ENCODE assay signal across 15 cellular contexts in the genomic region with DNA sequence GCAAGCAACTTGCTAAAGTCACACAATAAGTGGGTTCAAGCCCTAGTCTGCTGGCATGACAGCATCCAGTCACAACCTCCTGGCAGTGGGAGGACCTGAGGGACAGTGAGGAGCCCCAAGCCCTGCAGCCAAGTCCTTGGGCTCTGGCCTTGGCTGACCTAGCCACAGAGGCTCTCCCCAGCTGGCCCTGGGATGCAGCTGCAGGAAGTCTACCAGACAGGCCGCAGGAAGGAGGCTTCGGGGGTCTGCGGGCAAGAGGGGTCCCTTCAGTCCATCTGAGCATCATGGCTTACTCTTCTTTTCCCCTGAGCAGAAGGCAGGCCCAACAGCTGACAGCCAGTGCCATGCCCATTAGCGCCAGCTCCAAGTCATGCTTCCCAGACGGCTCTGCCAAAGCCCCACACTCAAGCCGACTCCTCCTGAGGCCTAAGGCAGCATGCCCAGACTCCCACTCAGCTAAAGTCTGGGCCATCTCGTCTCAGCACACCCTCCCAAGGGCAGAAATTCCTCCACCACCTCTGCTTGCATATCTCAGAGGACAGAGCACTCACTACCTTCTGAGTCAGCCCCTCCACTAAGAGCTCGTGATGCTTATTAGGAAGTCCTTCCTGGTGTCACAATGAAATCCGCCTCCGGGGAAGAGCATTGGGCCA. TPM values are rescaled to one million over a fixed set of nuclear protein-coding genes. Genes with fewer than 3 reads are reported as not detected.
A peak's percentile ranks its signal among the peaks of the same experiment; 100 is the strongest.
DNase-seq lines count a peak whose midpoint lies in the region; ATAC-seq and TF ChIP-seq lines count a peak whose summit lies in the region.
"Had no signal": no experiment of that assay in that cellular context is flagged by ENCODE, and none has a peak within 500 bp of the region (broad histone marks: within the 10 kb centered on the region; RNA-seq: fewer than 3 reads in every experiment).

No MANE protein-coding gene starts in this region.

- intact Hi-C loops in CD14-positive monocyte (cut with micrococcal nuclease) (no loop called here), left cardiac atrium (cut with DNase I) (no loop called here), sciatic nerve (cut with DNase I) (no loop called here), Caco-2 (cut with micrococcal nuclease; ENCODE audit: unreplicated experiment) (loop anchor here (5.0 kb wide), 1 partner anchor 60 kb away; no protein-coding TSS in a partner anchor)

- H3K4me1 Mint-ChIP-seq in CD14-positive monocyte (no peaks in the 10 kb centered on the region), Caco-2 (ENCODE audit: low read depth, unreplicated experiment) (peaks cover 6% of the 10 kb centered on the region)
- no peaks in the 10 kb centered on the region for H3K4me1 Mint-ChIP-seq in T-helper 2 cell treated with Interferon-gamma antibody and Interleukin-4, amounts not matched to agents 5 μg/mL and 100 μg/mL, for 36 hours (ENCODE audit: low read depth)
- H3K4me1 Mint-ChIP-seq: activated CD4-positive, alpha-beta memory T cell treated with anti-CD3 and anti-CD28 coated beads, Interleukin-2, amount 10 ng/mL, durations not matched to agents 7 days and 5 days; CD4-positive, CD25-positive, alpha-beta regulatory T cell had no signal

- H3K4me3 ChIP-seq in SJCRH30 (no peak overlapping the region), Caco-2 (ENCODE audit: low read depth, low read length) (no peak overlapping the region)

- in situ Hi-C loops in G401 (cut with HindIII; ENCODE audit: low sequenced_read_pairs): no loop called here

- no peaks in the 10 kb centered on the region for H3K36me3 ChIP-seq in SJCRH30
- no peaks in the 10 kb centered on the region for H3K36me3 ChIP-seq in Caco-2 (ENCODE audit: control insufficient read depth, insufficient read depth, low read length)

- peaks cover 38% of the 10 kb centered on the region for H3K4me1 ChIP-seq in SJCRH30
- H3K4me1 ChIP-seq in Caco-2: peaks cover 21% of the 10 kb centered on the region

- H3K27me3 Mint-ChIP-seq in CD14-positive monocyte (ENCODE audit: low read depth in 3 of 3) (peaks cover 3 to 9% (median 5%) of the 10 kb centered on the region in 3 donors), Caco-2 (ENCODE audit: insufficient read depth, unreplicated experiment) (no peaks in the 10 kb centered on the region)
- peaks cover 3% of the 10 kb centered on the region for H3K27me3 Mint-ChIP-seq in T-helper 2 cell treated with Interferon-gamma antibody and Interleukin-4, amounts not matched to agents 5 μg/mL and 100 μg/mL, for 36 hours (ENCODE audit: low read depth)
- H3K27me3 Mint-ChIP-seq: activated CD4-positive, alpha-beta memory T cell treated with anti-CD3 and anti-CD28 coated beads, Interleukin-2, amount 10 ng/mL, durations not matched to agents 7 days and 5 days; CD4-positive, CD25-positive, alpha-beta regulatory T cell had no signal

- H3K4me3 Mint-ChIP-seq in CD14-positive monocyte (no peak overlapping the region), Caco-2 (ENCODE audit: unreplicated experiment) (no peak overlapping the region)
- no peak overlapping the region for H3K4me3 Mint-ChIP-seq in T-helper 2 cell treated with Interferon-gamma antibody and Interleukin-4, amounts not matched to agents 5 μg/mL and 100 μg/mL, for 36 hours
- H3K4me3 Mint-ChIP-seq: activated CD4-positive, alpha-beta memory T cell treated with anti-CD3 and anti-CD28 coated beads, Interleukin-2, amount 10 ng/mL, durations not matched to agents 7 days and 5 days; CD4-positive, CD25-positive, alpha-beta regulatory T cell; nephron progenitor cell had no signal

- no peaks in the 10 kb centered on the region for H3K9me3 Mint-ChIP-seq in CD14-positive monocyte
- no peaks in the 10 kb centered on the region for H3K9me3 Mint-ChIP-seq in Caco-2 (ENCODE audit: unreplicated experiment)
- H3K9me3 Mint-ChIP-seq in T-helper 2 cell treated with Interferon-gamma antibody and Interleukin-4, amounts not matched to agents 5 μg/mL and 100 μg/mL, for 36 hours: no peaks in the 10 kb centered on the region
- H3K9me3 Mint-ChIP-seq: activated CD4-positive, alpha-beta memory T cell treated with anti-CD3 and anti-CD28 coated beads, Interleukin-2, amount 10 ng/mL, durations not matched to agents 7 days and 5 days; nephron progenitor cell had no signal

- no peaks in the 10 kb centered on the region for H3K36me3 Mint-ChIP-seq in CD14-positive monocyte
- no peaks in the 10 kb centered on the region for H3K36me3 Mint-ChIP-seq in Caco-2 (ENCODE audit: insufficient read depth, unreplicated experiment)
- H3K36me3 Mint-ChIP-seq in T-helper 2 cell treated with Interferon-gamma antibody and Interleukin-4, amounts not matched to agents 5 μg/mL and 100 μg/mL, for 36 hours (ENCODE audit: low read depth): no peaks in the 10 kb centered on the region
- H3K36me3 Mint-ChIP-seq: CD4-positive, CD25-positive, alpha-beta regulatory T cell had no signal

- TF ChIP-seq CTCF in CD14-positive monocyte (IDR thresholded peaks at IDR 0.05) (no peak), Caco-2 (IDR thresholded peaks at IDR 0.05; ENCODE audit: insufficient read depth in 1 of 2, low read depth in 1 of 2, low read length in 1 of 2, severe bottlenecking in 1 of 2, unreplicated experiment in 1 of 2) (no peak)

- DNase-seq in CD14-positive monocyte (ENCODE audit: low spot score) (peak; percentile 30), SJCRH30 (peak; percentile 60 to 70), left cardiac atrium (peak; percentile 57), sciatic nerve (ENCODE audit: low spot score) (no peak), Caco-2 (no peak), NCI-H774 (lab: John Stamatoyannopoulos, UW) (no peak), G401 (ENCODE audit: low spot score) (no peak)
- no peak for DNase-seq in T-helper 2 cell treated with Interferon-gamma antibody and Interleukin-4, amounts not matched to agents 5 μg/mL and 100 μg/mL, for 36 hours (ENCODE audit: low spot score)
- DNase-seq: activated CD4-positive, alpha-beta memory T cell treated with anti-CD3 and anti-CD28 coated beads, Interleukin-2, amount 10 ng/mL, durations not matched to agents 7 days and 5 days; activated effector memory CD4-positive, alpha-beta T cell treated with anti-CD3 and anti-CD28 coated beads, Interleukin-2, amount 50 U/mL, for 16 hours; CD4-positive, CD25-positive, alpha-beta regulatory T cell had no signal

- peak overlapping the region; percentile 87 for H3K27ac ChIP-seq in SJCRH30

- BruUV-seq in Caco-2 (replicated peaks; lab: Mats Ljungman, UMichigan): no TSS peak

- H3K9me3 ChIP-seq in SJCRH30 (replicated peaks) (no peaks in the 10 kb centered on the region), Caco-2 (no peaks in the 10 kb centered on the region)

- CTCF ChIA-PET in Caco-2 (lab: Charles Lee): no interaction called here

- H3K27ac Mint-ChIP-seq in CD14-positive monocyte: peak overlapping the region in 1 of 7 donors; percentile 44
- H3K27ac Mint-ChIP-seq in Caco-2 (ENCODE audit: unreplicated experiment): no peak overlapping the region
- H3K27ac Mint-ChIP-seq in T-helper 2 cell treated with Interferon-gamma antibody and Interleukin-4, amounts not matched to agents 5 μg/mL and 100 μg/mL, for 36 hours: no peak overlapping the region
- H3K27ac Mint-ChIP-seq: activated CD4-positive, alpha-beta memory T cell treated with anti-CD3 and anti-CD28 coated beads, Interleukin-2, amount 10 ng/mL, durations not matched to agents 7 days and 5 days; nephron progenitor cell had no signal

- POLR2A ChIA-PET in Caco-2 (lab: Charles Lee): no interaction called here

- H3K27me3 ChIP-seq in SJCRH30: no peaks in the 10 kb centered on the region
- H3K27me3 ChIP-seq in Caco-2 (replicated peaks; ENCODE audit: control insufficient read depth, insufficient read depth, low read length): no peaks in the 10 kb centered on the region

- peak; percentile 53 to 74 for ATAC-seq in left cardiac atrium
- peak; percentile 12 for ATAC-seq in sciatic nerve
- ATAC-seq: PC-3 had no signal

RNA-seq across cellular contexts. Expression of a gene that starts 20.1 kb away (rescaled TPM):
- not detected for polyA plus RNA-seq in CD14-positive monocyte
- 0.04 TPM in 1 of 2 replicates, not detected in the other for total RNA-seq in SJCRH30 (2014; rRNA removed; shearing (Covaris generic))
- under 1 TPM; 0.31 to 0.85 TPM for total RNA-seq in left cardiac atrium
- 0.89 TPM for total RNA-seq in sciatic nerve
- not detected in 2 replicates for total RNA-seq in Caco-2 (2022)
- 0.27 TPM in 1 of 2 replicates, not detected in the other for total RNA-seq in G401 (2014; rRNA removed; shearing (Covaris generic))
- total RNA-seq: activated CD4-positive, alpha-beta memory T cell treated with anti-CD3 and anti-CD28 coated beads, Interleukin-2, amount 10 ng/mL, durations not matched to agents 7 days and 5 days; CD4-positive, CD25-positive, alpha-beta regulatory T cell; cerebellum; T-helper 2 cell treated with Interferon-gamma antibody and Interleukin-4, amounts not matched to agents 100 ng/mL and 5 ng/mL, for 36 hours had no signal
- polyA plus RNA-seq: CD4-positive, CD25-positive, alpha-beta regulatory T cell had no signal

Comparison
In these comparisons a context has a peak if more than half of its experiments do, and no peak if none do; other contexts are left out.
1. DNase-seq: peak in CD14-positive monocyte (single experiment), SJCRH30 (2 of 2) and left cardiac atrium (single experiment); none in sciatic nerve (single experiment), Caco-2 (0 of 2), NCI-H774 (single experiment), T-helper 2 cell treated with Interferon-gamma antibody and Interleukin-4, amounts not matched to agents 5 μg/mL and 100 μg/mL, for 36 hours (single experiment) and G401 (single experiment).